18 cellular contexts compared by ENCODE assay signal in the genomic region with DNA sequence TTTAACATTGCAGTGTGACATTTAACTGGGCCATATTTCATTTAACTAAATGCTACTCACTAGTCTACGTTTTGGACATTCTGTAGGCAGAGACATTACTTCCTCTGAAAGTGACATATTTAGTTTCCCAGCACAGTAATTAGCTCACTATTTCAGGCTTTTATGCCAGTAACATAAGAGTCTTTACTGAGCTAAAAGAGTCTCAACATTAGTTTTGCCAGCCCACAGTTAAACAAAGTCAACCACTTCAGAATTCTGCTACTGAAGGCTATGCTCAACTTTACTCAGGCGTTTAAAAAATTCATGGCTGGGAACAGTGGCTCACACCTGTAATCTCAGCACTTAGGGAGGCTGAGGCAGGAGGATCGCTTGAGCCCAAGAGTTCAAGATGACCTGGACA. TPM values are rescaled to one million over a fixed set of nuclear protein-coding genes. Genes with fewer than 3 reads are reported as not detected.
DNase-seq lines count a peak whose midpoint lies in the region; ATAC-seq and TF ChIP-seq lines count a peak whose summit lies in the region.
"Had no signal": no experiment of that assay in that cellular context is flagged by ENCODE, and none has a peak within 500 bp of the region (broad histone marks: within the 10 kb centered on the region; RNA-seq: fewer than 3 reads in every experiment).

No MANE protein-coding gene starts in this region.

- peaks cover 28% of the 10 kb centered on the region for H3K4me1 Mint-ChIP-seq in T-helper 2 cell treated with Interferon-gamma antibody and Interleukin-4, amounts not matched to agents 5 μg/mL and 100 μg/mL, for 36 hours (ENCODE audit: low read depth)
- peaks cover 20 to 37% (median 26%) of the 10 kb centered on the region in 4 donors for H3K4me1 Mint-ChIP-seq in CD4-positive, alpha-beta memory T cell
- H3K4me1 Mint-ChIP-seq in activated naive CD8-positive, alpha-beta T cell (ENCODE audit: low read depth), result peaks cover 33% of the 10 kb centered on the region
- peaks cover 8% of the 10 kb centered on the region for H3K4me1 Mint-ChIP-seq in neural progenitor cell

- H3K9ac ChIP-seq in neural progenitor cell, result no peak overlapping the region

- intact Hi-C loops in CD4-positive, alpha-beta memory T cell (cut with micrococcal nuclease), result no loop called here

- H3K36me3 Mint-ChIP-seq in T-helper 2 cell treated with Interferon-gamma antibody and Interleukin-4, amounts not matched to agents 5 μg/mL and 100 μg/mL, for 36 hours (ENCODE audit: low read depth), result peaks cover 3% of the 10 kb centered on the region
- H3K36me3 Mint-ChIP-seq in CD4-positive, alpha-beta memory T cell, result no peaks in the 10 kb centered on the region
- H3K36me3 Mint-ChIP-seq in activated naive CD8-positive, alpha-beta T cell, result peaks cover 11% of the 10 kb centered on the region
- H3K36me3 Mint-ChIP-seq in neural progenitor cell, result no peaks in the 10 kb centered on the region

- CTCF ChIA-PET in CD4-positive, alpha-beta memory T cell (lab: Charles Lee; ENCODE audit: partially characterized antibody), result interaction anchor here (1.2 to 3.0 kb wide), 10 partner anchors 10 to 191 kb away, joined by 3 to 11 read pairs (median 4); a partner anchor contains a TSS

- H3K4me1 ChIP-seq in CD4-positive, alpha-beta memory T cell (ENCODE audit: insufficient read depth, low read length), result peaks cover 26% of the 10 kb centered on the region
- no peaks in the 10 kb centered on the region for H3K4me1 ChIP-seq in neural progenitor cell

- DNase-seq in T-helper 2 cell treated with Interferon-gamma antibody and Interleukin-4, amounts not matched to agents 5 μg/mL and 100 μg/mL, for 36 hours (ENCODE audit: low spot score), result no peak
- DNase-seq in T-helper 2 cell (no peak), neural progenitor cell (ENCODE audit: low spot score) (no peak), ACHN (no peak), GM13977 (ENCODE audit: low spot score) (no peak)
- DNase-seq in CD4-positive, alpha-beta memory T cell, result no peak
- DNase-seq: cerebellar nuclear complex, glutamatergic neuron, NCI-H1417 treated with DMSO at 0.1 percent for 48 hours, NCI-H2171, Peyer's patch, thyroid gland had no signal

- H3K4me3 Mint-ChIP-seq in T-helper 2 cell treated with Interferon-gamma antibody and Interleukin-4, amounts not matched to agents 5 μg/mL and 100 μg/mL, for 36 hours, result peak overlapping the region; percentile 55
- peak overlapping the region in 6 of 8 donors; percentile 1 to 82 (median 75) for H3K4me3 Mint-ChIP-seq in CD4-positive, alpha-beta memory T cell
- peak overlapping the region; percentile 85 for H3K4me3 Mint-ChIP-seq in activated naive CD8-positive, alpha-beta T cell
- H3K4me3 Mint-ChIP-seq in neural progenitor cell, result peak overlapping the region; percentile 56

- H3K27ac ChIP-seq in CD4-positive, alpha-beta memory T cell (ENCODE audit: low read depth, low read length), result no peak overlapping the region
- no peak overlapping the region for H3K27ac ChIP-seq in neural progenitor cell
- H3K27ac ChIP-seq: C4-2B, thyroid gland had no signal

- ATAC-seq in HG02623 (IDR thresholded peaks at IDR 0.05; ENCODE audit: unreplicated experiment), result no peak

- POLR2A ChIA-PET in CD4-positive, alpha-beta memory T cell (lab: Charles Lee; ENCODE audit: partially characterized antibody), result interaction anchor here (1.4 to 1.6 kb wide), 2 partner anchors 12 to 18 kb away, joined by 4 to 6 read pairs; a partner anchor contains a TSS

- no peaks in the 10 kb centered on the region for H3K9me3 ChIP-seq in CD4-positive, alpha-beta memory T cell (ENCODE audit: control insufficient read depth in 1 of 2, low read length in 2 of 2)
- no peaks in the 10 kb centered on the region for H3K9me3 ChIP-seq in neural progenitor cell (ENCODE audit: low read depth)
- H3K9me3 ChIP-seq: Peyer's patch, thyroid gland had no signal

- no peaks in the 10 kb centered on the region for H3K9me3 Mint-ChIP-seq in T-helper 2 cell treated with Interferon-gamma antibody and Interleukin-4, amounts not matched to agents 5 μg/mL and 100 μg/mL, for 36 hours
- H3K9me3 Mint-ChIP-seq in CD4-positive, alpha-beta memory T cell, result peaks cover 0 to 3% (median 0%) of the 10 kb centered on the region in 8 donors
- H3K9me3 Mint-ChIP-seq in activated naive CD8-positive, alpha-beta T cell (ENCODE audit: low read depth), result no peaks in the 10 kb centered on the region
- H3K9me3 Mint-ChIP-seq in neural progenitor cell, result no peaks in the 10 kb centered on the region
- H3K9me3 Mint-ChIP-seq: nephron had no signal

- no peak for TF ChIP-seq CTCF in neural progenitor cell (IDR thresholded peaks at IDR 0.05)
- TF ChIP-seq CTCF in GM13977 (IDR thresholded peaks at IDR 0.05; ENCODE audit: extremely low read depth, insufficient read depth, missing control alignments), result no peak

- no peak overlapping the region for H3K4me3 ChIP-seq in CD4-positive, alpha-beta memory T cell (ENCODE audit: low read length in 2 of 2)
- no peak overlapping the region for H3K4me3 ChIP-seq in neural progenitor cell
- H3K4me3 ChIP-seq: lung, thyroid gland had no signal

- no peaks in the 10 kb centered on the region for H3F3A ChIP-seq in neural progenitor cell (ENCODE audit: low read depth)

- peaks cover 6% of the 10 kb centered on the region for H3K27me3 ChIP-seq in CD4-positive, alpha-beta memory T cell (ENCODE audit: insufficient read depth, low read length)
- H3K27me3 ChIP-seq in neural progenitor cell, result peaks cover 51% of the 10 kb centered on the region
- H3K27me3 ChIP-seq: Peyer's patch, thyroid gland had no signal

- H3K4me2 ChIP-seq in neural progenitor cell, result no peak overlapping the region

- H4K20me1 ChIP-seq in neural progenitor cell (ENCODE audit: low read depth), result no peaks in the 10 kb centered on the region

- H3K79me2 ChIP-seq in neural progenitor cell (ENCODE audit: low read depth), result no peaks in the 10 kb centered on the region

- H3K36me3 ChIP-seq in CD4-positive, alpha-beta memory T cell (ENCODE audit: insufficient read depth, low read length), result no peaks in the 10 kb centered on the region
- H3K36me3 ChIP-seq in neural progenitor cell, result no peaks in the 10 kb centered on the region
- H3K36me3 ChIP-seq: Peyer's patch, thyroid gland had no signal

- in situ Hi-C loops in ACHN (cut with HindIII; ENCODE audit: low pct_ligation_motif_present, low pct_unique_long_range_greater_than_20kb, low sequenced_read_pairs), result no loop called here
- in situ Hi-C loops in GM13977 (cut with MboI; ENCODE audit: low pct_unique_long_range_greater_than_20kb, low sequenced_read_pairs, unreplicated experiment), result no loop called here

- H2AFZ ChIP-seq in neural progenitor cell (replicated peaks), result no peak overlapping the region

- no peak overlapping the region for H3K27ac Mint-ChIP-seq in T-helper 2 cell treated with Interferon-gamma antibody and Interleukin-4, amounts not matched to agents 5 μg/mL and 100 μg/mL, for 36 hours
- H3K27ac Mint-ChIP-seq in CD4-positive, alpha-beta memory T cell, result peak overlapping the region in 2 of 7 donors; percentile 20 to 52
- peak overlapping the region; percentile 86 for H3K27ac Mint-ChIP-seq in activated naive CD8-positive, alpha-beta T cell
- no peak overlapping the region for H3K27ac Mint-ChIP-seq in neural progenitor cell

- peaks cover 23% of the 10 kb centered on the region for H3K27me3 Mint-ChIP-seq in T-helper 2 cell treated with Interferon-gamma antibody and Interleukin-4, amounts not matched to agents 5 μg/mL and 100 μg/mL, for 36 hours (ENCODE audit: low read depth)
- peaks cover 11 to 14% of the 10 kb centered on the region in 2 donors for H3K27me3 Mint-ChIP-seq in CD4-positive, alpha-beta memory T cell
- no peaks in the 10 kb centered on the region for H3K27me3 Mint-ChIP-seq in activated naive CD8-positive, alpha-beta T cell
- H3K27me3 Mint-ChIP-seq in neural progenitor cell (ENCODE audit: insufficient read depth, low read depth), result peaks cover 26% of the 10 kb centered on the region

RNA-seq across cellular contexts. Expression of a gene that starts 2.7 kb away (rescaled TPM):
- under 1 TPM; 0.15 to 0.53 TPM for total RNA-seq in CD4-positive, alpha-beta memory T cell
- polyA plus RNA-seq in CD4-positive, alpha-beta memory T cell, result under 1 TPM in 1 of 2 donors, not detected in 1; 0.56 TPM
- not detected in 2 replicates for total RNA-seq in neural progenitor cell (ENCODE audit: low replicate concordance)
- total RNA-seq: SK-MEL-5 had no signal

RNA-seq across cellular contexts. Expression of a gene that starts 18.2 kb away (rescaled TPM):
- total RNA-seq in CD4-positive, alpha-beta memory T cell, result 100 to 1,000 TPM; 112 to 122 TPM
- 100 to 1,000 TPM; 342 to 381 TPM for polyA plus RNA-seq in CD4-positive, alpha-beta memory T cell
- total RNA-seq in neural progenitor cell (ENCODE audit: low replicate concordance), result 193 and 214 TPM in 2 replicates
